ENCODE assay signal across 30 cellular contexts in the genomic region with DNA sequence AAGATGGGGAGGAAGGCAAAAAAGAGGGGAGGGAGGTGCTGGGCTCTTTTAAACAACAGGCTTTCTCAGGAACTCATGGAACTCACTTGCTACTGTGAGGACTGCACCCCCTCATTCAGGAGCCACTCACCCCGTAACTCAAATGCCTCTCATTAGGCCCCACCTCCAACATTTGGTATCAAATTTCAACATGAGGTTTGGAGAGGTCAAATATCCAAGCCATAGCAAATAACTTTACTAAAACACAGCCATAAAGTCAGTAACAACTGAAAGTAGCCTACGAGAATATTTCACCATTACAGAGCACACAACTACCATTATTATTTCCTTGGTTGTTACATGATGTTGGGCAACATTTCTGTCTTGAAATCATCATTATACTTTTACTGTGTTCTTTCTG. TPM values are rescaled to one million over a fixed set of nuclear protein-coding genes. Genes with fewer than 3 reads are reported as not detected.
"Had no signal": no experiment of that assay in that cellular context is flagged by ENCODE, and none has a peak within 500 bp of the region (broad histone marks: within the 10 kb centered on the region; RNA-seq: fewer than 3 reads in every experiment).

No MANE protein-coding gene starts in this region.

- H3K9me3 Mint-ChIP-seq: activated CD4-positive, alpha-beta T cell treated with anti-CD3 and anti-CD28 coated beads, Interleukin-2, amount 10 ng/mL, durations not matched to agents 24 days and 14 days; activated naive CD4-positive, alpha-beta T cell treated with anti-CD3 and anti-CD28 coated beads for 36 hours; activated T-cell treated with anti-CD3 and anti-CD28 coated beads, Interleukin-2, amount 50 U/mL, for 4 hours; activated T-helper 1 cell treated with anti-CD3 and anti-CD28 coated beads, Interleukin-12 subunit alpha, Interleukin-12 subunit beta, Interleukin-2, Interleukin-4 antibody, amounts not matched to agents 30 ng/mL and 10 ng/mL and 1 ng/mL, durations not matched to agents 14 hours and 24 hours and 36 hours; T-helper 1 cell treated with Interleukin-12 subunit alpha and Interleukin-12 subunit beta and Interleukin-4 antibody, amounts not matched to agents 30 μg/mL and 1 μg/mL, for 36 hours; T-helper 2 cell treated with Interferon-gamma antibody and Interleukin-4, amounts not matched to agents 5 μg/mL and 100 μg/mL, for 36 hours had no signal

- H3K4me2 ChIP-seq: KMS-11, SK-N-SH had no signal

- H3K27ac ChIP-seq: adrenal gland, body of pancreas, breast epithelium, KMS-11, SJSA1 had no signal

- H3K9me3 ChIP-seq: adrenal gland, body of pancreas, breast epithelium, SJSA1, SK-N-SH had no signal

- H3K4me3 Mint-ChIP-seq: activated CD4-positive, alpha-beta T cell treated with anti-CD3 and anti-CD28 coated beads, Interleukin-2, amount 10 ng/mL, durations not matched to agents 24 days and 14 days; activated CD8-positive, alpha-beta T cell treated with anti-CD3 and anti-CD28 coated beads, Interleukin-2, amount 10 ng/mL, durations not matched to agents 7 days and 5 days; activated naive CD4-positive, alpha-beta T cell treated with anti-CD3 and anti-CD28 coated beads for 36 hours; activated T-cell treated with anti-CD3 and anti-CD28 coated beads, Interleukin-2, amount 50 U/mL, for 4 hours; activated T-helper 1 cell treated with anti-CD3 and anti-CD28 coated beads, Interleukin-12 subunit alpha, Interleukin-12 subunit beta, Interleukin-2, Interleukin-4 antibody, amounts not matched to agents 30 ng/mL and 10 ng/mL and 1 ng/mL, durations not matched to agents 14 hours and 24 hours and 36 hours; T-helper 1 cell treated with Interleukin-12 subunit alpha and Interleukin-12 subunit beta and Interleukin-4 antibody, amounts not matched to agents 30 μg/mL and 1 μg/mL, for 36 hours; T-helper 2 cell treated with Interferon-gamma antibody and Interleukin-4, amounts not matched to agents 5 μg/mL and 100 μg/mL, for 36 hours had no signal

- H3K27ac Mint-ChIP-seq: activated CD4-positive, alpha-beta T cell treated with anti-CD3 and anti-CD28 coated beads, Interleukin-2, amount 10 ng/mL, durations not matched to agents 24 days and 14 days; activated CD8-positive, alpha-beta T cell treated with anti-CD3 and anti-CD28 coated beads, Interleukin-2, amount 10 ng/mL, durations not matched to agents 7 days and 5 days; activated naive CD4-positive, alpha-beta T cell treated with anti-CD3 and anti-CD28 coated beads for 36 hours; activated naive CD4-positive, alpha-beta T cell treated with anti-CD3 and anti-CD28 coated beads, Interleukin-2, amount 50 U/mL, for 72 hours; activated T-helper 1 cell treated with anti-CD3 and anti-CD28 coated beads, Interleukin-12 subunit alpha, Interleukin-12 subunit beta, Interleukin-2, Interleukin-4 antibody, amounts not matched to agents 30 ng/mL and 10 ng/mL and 1 ng/mL, durations not matched to agents 14 hours and 24 hours and 36 hours; T-helper 1 cell treated with Interleukin-12 subunit alpha and Interleukin-12 subunit beta and Interleukin-4 antibody, amounts not matched to agents 30 μg/mL and 1 μg/mL, for 36 hours; T-helper 2 cell treated with Interferon-gamma antibody and Interleukin-4, amounts not matched to agents 5 μg/mL and 100 μg/mL, for 36 hours had no signal

- H3K4me3 ChIP-seq: adrenal gland, body of pancreas, breast epithelium, SJSA1 had no signal

- ATAC-seq: activated CD8-positive, alpha-beta T cell treated with anti-CD3 and anti-CD28 coated beads, Interleukin-2, amount 10 ng/mL, durations not matched to agents 7 days and 5 days; activated naive CD4-positive, alpha-beta T cell treated with anti-CD3 and anti-CD28 coated beads, Interleukin-2, amount 50 U/mL, for 72 hours; activated T-cell treated with anti-CD3 and anti-CD28 coated beads, Interleukin-2, amount 50 U/mL, for 4 hours; body of pancreas; Panc1 had no signal

- H3K4me1 ChIP-seq: adrenal gland, body of pancreas, breast epithelium had no signal

- H3K36me3 ChIP-seq: adrenal gland, breast epithelium, SJSA1 had no signal

- H3K27me3 ChIP-seq: body of pancreas, breast epithelium, SJSA1 had no signal

- H3K9me2 ChIP-seq: SK-N-SH had no signal

- DNase-seq: activated CD4-positive, alpha-beta T cell treated with anti-CD3 and anti-CD28 coated beads, Interleukin-2, amount 10 ng/mL, durations not matched to agents 24 days and 14 days; activated CD4-positive, alpha-beta T cell treated with anti-CD3 and anti-CD28 coated beads, Interleukin-2, amount 50 U/mL, for 4 hours; activated CD8-positive, alpha-beta T cell treated with anti-CD3 and anti-CD28 coated beads, Interleukin-2, amount 10 ng/mL, durations not matched to agents 7 days and 5 days; activated gamma-delta T cell treated with Interleukin-2 at 50 U/mL for 16 hours; activated naive CD4-positive, alpha-beta T cell treated with anti-CD3 and anti-CD28 coated beads for 36 hours; activated T-cell treated with anti-CD3 and anti-CD28 coated beads, Interleukin-2, amount 50 U/mL, for 4 hours; adrenal gland; body of pancreas; NCI-H1092 treated with DMSO at 0.1 percent for 48 hours; NCI-H1417; NCI-H187 treated with DMSO at 0.1 percent for 48 hours; NCI-H2081; NCI-H226; NCI-H446 treated with DMSO at 0.1 percent for 48 hours; NCI-H524; NCI-H69; SHP77; SK-N-SH had no signal

- H3K36me3 Mint-ChIP-seq: activated naive CD4-positive, alpha-beta T cell treated with anti-CD3 and anti-CD28 coated beads, Interleukin-2, amount 50 U/mL, for 72 hours had no signal

RNA-seq across cellular contexts. Expression of a gene that starts 13.1 kb away (rescaled TPM):
- total RNA-seq: activated CD4-positive, alpha-beta T cell treated with anti-CD3 and anti-CD28 coated beads, Interleukin-2, amount 10 ng/mL, durations not matched to agents 24 days and 14 days; activated CD8-positive, alpha-beta T cell treated with anti-CD3 and anti-CD28 coated beads, Interleukin-2, amount 10 ng/mL, durations not matched to agents 7 days and 5 days; activated naive CD4-positive, alpha-beta T cell treated with anti-CD3 and anti-CD28 coated beads for 36 hours; activated naive CD4-positive, alpha-beta T cell treated with anti-CD3 and anti-CD28 coated beads, Interleukin-2, amount 50 U/mL, for 72 hours; activated T-cell treated with anti-CD3 and anti-CD28 coated beads, Interleukin-2, amount 50 U/mL, for 4 hours; activated T-helper 1 cell treated with anti-CD3 and anti-CD28 coated beads, Interleukin-12 subunit alpha, Interleukin-12 subunit beta, Interleukin-2, Interleukin-4 antibody, amounts not matched to agents 30 ng/mL and 10 ng/mL and 1 ng/mL, durations not matched to agents 14 hours and 24 hours and 36 hours; adrenal gland; astrocyte; body of pancreas; breast epithelium; cardiac septum; LHCN-M2; RPMI7951; SJSA1 had no signal
- polyA plus RNA-seq: adrenal gland, SK-N-SH had no signal
